ENCODE assay signal across 1 cellular context in genomic region chr5:134873987-134874830, GRCh38.
A peak's percentile ranks its signal among the peaks of the same experiment; 100 is the strongest.
TF ChIP-seq lines count a peak whose summit lies in the region.

A gene with protein sequence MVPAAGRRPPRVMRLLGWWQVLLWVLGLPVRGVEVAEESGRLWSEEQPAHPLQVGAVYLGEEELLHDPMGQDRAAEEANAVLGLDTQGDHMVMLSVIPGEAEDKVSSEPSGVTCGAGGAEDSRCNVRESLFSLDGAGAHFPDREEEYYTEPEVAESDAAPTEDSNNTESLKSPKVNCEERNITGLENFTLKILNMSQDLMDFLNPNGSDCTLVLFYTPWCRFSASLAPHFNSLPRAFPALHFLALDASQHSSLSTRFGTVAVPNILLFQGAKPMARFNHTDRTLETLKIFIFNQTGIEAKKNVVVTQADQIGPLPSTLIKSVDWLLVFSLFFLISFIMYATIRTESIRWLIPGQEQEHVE (plus strand): TSS chr5:134874371. CDS start chr5:134874428, 57 bp downstream.

TF ChIP-seq in K562, 482 proteins besides CTCF, POLR2A, EP300 and RAD21 (continued from another document and continues in another):
- no peak for TF ChIP-seq ZNF407 (IDR thresholded peaks at IDR 0.05; ENCODE audit: low read depth)
- TF ChIP-seq, protein P1, sequence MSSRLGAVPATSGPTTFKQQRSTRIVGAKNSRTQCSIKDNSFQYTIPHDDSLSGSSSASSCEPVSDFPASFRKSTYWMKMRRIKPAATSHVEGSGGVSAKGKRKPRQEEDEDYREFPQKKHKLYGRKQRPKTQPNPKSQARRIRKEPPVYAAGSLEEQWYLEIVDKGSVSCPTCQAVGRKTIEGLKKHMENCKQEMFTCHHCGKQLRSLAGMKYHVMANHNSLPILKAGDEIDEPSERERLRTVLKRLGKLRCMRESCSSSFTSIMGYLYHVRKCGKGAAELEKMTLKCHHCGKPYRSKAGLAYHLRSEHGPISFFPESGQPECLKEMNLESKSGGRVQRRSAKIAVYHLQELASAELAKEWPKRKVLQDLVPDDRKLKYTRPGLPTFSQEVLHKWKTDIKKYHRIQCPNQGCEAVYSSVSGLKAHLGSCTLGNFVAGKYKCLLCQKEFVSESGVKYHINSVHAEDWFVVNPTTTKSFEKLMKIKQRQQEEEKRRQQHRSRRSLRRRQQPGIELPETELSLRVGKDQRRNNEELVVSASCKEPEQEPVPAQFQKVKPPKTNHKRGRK (tag; IDR thresholded peaks at IDR 0.05) = no peak
- peak; percentile 43; the same call in 1 of the 2 replicates for TF ChIP-seq POLR2AphosphoS5 (IDR thresholded peaks at IDR 0.05; ENCODE audit: control insufficient read depth, insufficient read depth, low read depth, low read length)
- no peak for TF ChIP-seq SMARCA4 (IDR thresholded peaks at IDR 0.05)
- TF ChIP-seq NONO (IDR thresholded peaks at IDR 0.05; ENCODE audit: low read depth in 2 of 2, low read length in 1 of 2) = peak; percentile 42 to 90; a peak in 2 of 4 replicates
- TF ChIP-seq YY1 (IDR thresholded peaks at IDR 0.05; ENCODE audit: borderline replicate concordance in 1 of 3, control insufficient read depth in 1 of 3, extremely low read depth in 1 of 3, insufficient read depth in 3 of 3, insufficient read length in 1 of 3, insufficient replicate concordance in 2 of 3, low read depth in 1 of 3, low read length in 2 of 3) = peak; percentile 100
- no peak for TF ChIP-seq ZNF143 (CRISPR knock-in tag; IDR thresholded peaks at IDR 0.05)
- peak; percentile 70 for TF ChIP-seq HNRNPLL (IDR thresholded peaks at IDR 0.05; ENCODE audit: low read depth, low read length, poor library complexity, severe bottlenecking)
- no peak for TF ChIP-seq STAT5B (CRISPR knock-in tag; IDR thresholded peaks at IDR 0.05)
- peak; percentile 36; the same call in 1 of the 2 replicates for TF ChIP-seq THAP12 (CRISPR knock-in tag; IDR thresholded peaks at IDR 0.05)
- no peak for TF ChIP-seq ZNF76 (CRISPR knock-in tag; IDR thresholded peaks at IDR 0.05; ENCODE audit: borderline replicate concordance)
- TF ChIP-seq TCF7 (IDR thresholded peaks at IDR 0.05; ENCODE audit: borderline replicate concordance) = no peak
- peak; percentile 80 for TF ChIP-seq SAP30 (IDR thresholded peaks at IDR 0.05; ENCODE audit: borderline replicate concordance, insufficient read depth, low read depth, low read length, poor library complexity, severe bottlenecking)
- TF ChIP-seq ETV5 (CRISPR knock-in tag; IDR thresholded peaks at IDR 0.05; ENCODE audit: low read depth) = peak; percentile 73
- no peak; the same call in 1 of the 2 replicates for TF ChIP-seq CTBP1 (IDR thresholded peaks at IDR 0.05; ENCODE audit: borderline replicate concordance)
- no peak for TF ChIP-seq HDAC8 (tag; IDR thresholded peaks at IDR 0.05)
- TF ChIP-seq CREM (IDR thresholded peaks at IDR 0.05; ENCODE audit: low read depth) = no peak
- no peak for TF ChIP-seq HNRNPH1 (optimal IDR thresholded peaks at IDR 0.05; ENCODE audit: low read depth, low read length)
- no peak for TF ChIP-seq ETS1 (conservative IDR thresholded peaks at IDR 0.05; ENCODE audit: control insufficient read depth, low read depth, low read length)
- no peak for TF ChIP-seq HIVEP1 (CRISPR knock-in tag; IDR thresholded peaks at IDR 0.05)
- TF ChIP-seq, protein P2, sequence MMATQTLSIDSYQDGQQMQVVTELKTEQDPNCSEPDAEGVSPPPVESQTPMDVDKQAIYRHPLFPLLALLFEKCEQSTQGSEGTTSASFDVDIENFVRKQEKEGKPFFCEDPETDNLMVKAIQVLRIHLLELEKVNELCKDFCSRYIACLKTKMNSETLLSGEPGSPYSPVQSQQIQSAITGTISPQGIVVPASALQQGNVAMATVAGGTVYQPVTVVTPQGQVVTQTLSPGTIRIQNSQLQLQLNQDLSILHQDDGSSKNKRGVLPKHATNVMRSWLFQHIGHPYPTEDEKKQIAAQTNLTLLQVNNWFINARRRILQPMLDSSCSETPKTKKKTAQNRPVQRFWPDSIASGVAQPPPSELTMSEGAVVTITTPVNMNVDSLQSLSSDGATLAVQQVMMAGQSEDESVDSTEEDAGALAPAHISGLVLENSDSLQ (IDR thresholded peaks at IDR 0.05) = no peak
- TF ChIP-seq GTF2B (IDR thresholded peaks at IDR 0.05; ENCODE audit: extremely low read depth, insufficient read length) = no peak
- peak; percentile 71; the same call in 1 of the 2 replicates for TF ChIP-seq ZNF511 (CRISPR knock-in tag; IDR thresholded peaks at IDR 0.05)
- TF ChIP-seq ETS2 (tag; IDR thresholded peaks at IDR 0.05; ENCODE audit: borderline replicate concordance, poor library complexity, severe bottlenecking) = no peak
- TF ChIP-seq ZNF584 (CRISPR knock-in tag; IDR thresholded peaks at IDR 0.05; ENCODE audit: low read depth) = peak; percentile 66; the same call in 1 of the 2 replicates
- TF ChIP-seq TFE3 (CRISPR knock-in tag; IDR thresholded peaks at IDR 0.05) = no peak
- TF ChIP-seq, protein P3, sequence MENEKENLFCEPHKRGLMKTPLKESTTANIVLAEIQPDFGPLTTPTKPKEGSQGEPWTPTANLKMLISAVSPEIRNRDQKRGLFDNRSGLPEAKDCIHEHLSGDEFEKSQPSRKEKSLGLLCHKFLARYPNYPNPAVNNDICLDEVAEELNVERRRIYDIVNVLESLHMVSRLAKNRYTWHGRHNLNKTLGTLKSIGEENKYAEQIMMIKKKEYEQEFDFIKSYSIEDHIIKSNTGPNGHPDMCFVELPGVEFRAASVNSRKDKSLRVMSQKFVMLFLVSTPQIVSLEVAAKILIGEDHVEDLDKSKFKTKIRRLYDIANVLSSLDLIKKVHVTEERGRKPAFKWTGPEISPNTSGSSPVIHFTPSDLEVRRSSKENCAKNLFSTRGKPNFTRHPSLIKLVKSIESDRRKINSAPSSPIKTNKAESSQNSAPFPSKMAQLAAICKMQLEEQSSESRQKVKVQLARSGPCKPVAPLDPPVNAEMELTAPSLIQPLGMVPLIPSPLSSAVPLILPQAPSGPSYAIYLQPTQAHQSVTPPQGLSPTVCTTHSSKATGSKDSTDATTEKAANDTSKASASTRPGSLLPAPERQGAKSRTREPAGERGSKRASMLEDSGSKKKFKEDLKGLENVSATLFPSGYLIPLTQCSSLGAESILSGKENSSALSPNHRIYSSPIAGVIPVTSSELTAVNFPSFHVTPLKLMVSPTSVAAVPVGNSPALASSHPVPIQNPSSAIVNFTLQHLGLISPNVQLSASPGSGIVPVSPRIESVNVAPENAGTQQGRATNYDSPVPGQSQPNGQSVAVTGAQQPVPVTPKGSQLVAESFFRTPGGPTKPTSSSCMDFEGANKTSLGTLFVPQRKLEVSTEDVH (IDR thresholded peaks at IDR 0.05; ENCODE audit: low read depth, partially characterized antibody) = no peak
- TF ChIP-seq, protein P4, sequence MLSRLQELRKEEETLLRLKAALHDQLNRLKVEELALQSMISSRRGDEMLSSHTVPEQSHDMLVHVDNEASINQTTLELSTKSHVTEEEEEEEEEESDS (CRISPR knock-in tag; IDR thresholded peaks at IDR 0.05) = no peak
